19 cellular contexts compared by ENCODE assay signal in genomic region chr4:96305030-96305429, GRCh38.
"Had no signal": no experiment of that assay in that cellular context is flagged by ENCODE, and none has a peak within 500 bp of the region (broad histone marks: within the 10 kb centered on the region; RNA-seq: fewer than 3 reads in every experiment).

No MANE protein-coding gene starts in this region.

- H3K9me3 ChIP-seq: body of pancreas, pancreas, testis had no signal

- H3K27ac ChIP-seq: body of pancreas, esophagus squamous epithelium, heart right ventricle, pancreas, testis, upper lobe of left lung had no signal

- DNase-seq: activated B cell treated with CpG ODN at 0.5 μM for 24 hours; activated CD4-positive, alpha-beta memory T cell treated with anti-CD3 and anti-CD28 coated beads for 36 hours; activated CD4-positive, alpha-beta T cell treated with anti-CD3 and anti-CD28 coated beads for 4 hours; activated T-cell treated with anti-CD3 and anti-CD28 coated beads for 4 hours; body of pancreas; dermis blood vessel endothelial cell; effector memory CD4-positive, alpha-beta T cell; esophagus squamous epithelium; heart right ventricle; immature natural killer cell; kidney glomerular epithelial cell; mesenchymal stem cell; natural killer cell; pancreas; stimulated activated CD4-positive, alpha-beta T cell treated with anti-CD3 and anti-CD28 coated beads, Interleukin-4, amount 100 ng/mL, for 24 hours; testis; upper lobe of left lung had no signal

- H3K4me3 ChIP-seq: body of pancreas, esophagus squamous epithelium, heart right ventricle, pancreas, testis, upper lobe of left lung had no signal

- FAIRE-seq: pancreas had no signal

- ATAC-seq: body of pancreas; heart right ventricle; natural killer cell; sciatic nerve; stimulated activated effector memory CD8-positive, alpha-beta T cell treated with anti-CD3 and anti-CD28 coated beads, Interleukin-12 subunit alpha, Interleukin-12 subunit beta, amount 100 ng/mL, for 72 hours had no signal

- H3K4me1 ChIP-seq: body of pancreas, esophagus squamous epithelium, heart right ventricle, pancreas, testis, upper lobe of left lung had no signal

- H3K36me3 ChIP-seq: esophagus squamous epithelium, heart right ventricle, pancreas, upper lobe of left lung had no signal

- H3K27me3 ChIP-seq: body of pancreas, esophagus squamous epithelium, heart right ventricle, pancreas, testis, upper lobe of left lung had no signal
